8 cellular contexts compared by ENCODE assay signal in genomic region chr11:62336949-62337681, GRCh38. TPM values are rescaled to one million over a fixed set of nuclear protein-coding genes. Genes with fewer than 3 reads are reported as not detected.
DNase-seq lines count a peak whose midpoint lies in the region; ATAC-seq and TF ChIP-seq lines count a peak whose summit lies in the region.

TSS of gene ASRGL1 (plus strand) at chr11:62337448. CDS start at chr11:62337978, 530 bp downstream.

- peak within 1 kb of the TSS; percentile 51 to 60 for H3K9ac ChIP-seq in stomach smooth muscle (ENCODE audit: low read length in 2 of 2)

- H3K4me1 ChIP-seq in gastroesophageal sphincter (peaks cover 0 to 16% (median 3%) of the 10 kb centered on the region in 3 donors), neuron (ENCODE audit: insufficient read depth, low read length) (no peaks in the 10 kb centered on the region), stomach smooth muscle (ENCODE audit: control insufficient read depth, insufficient read depth, low read length) (peaks cover 8% of the 10 kb centered on the region)

- no peaks in the 10 kb centered on the region for H3K36me3 ChIP-seq in gastroesophageal sphincter
- H3K36me3 ChIP-seq in neuron (ENCODE audit: insufficient read depth, low read length) = no peaks in the 10 kb centered on the region
- no peaks in the 10 kb centered on the region for H3K36me3 ChIP-seq in stomach smooth muscle (ENCODE audit: control insufficient read depth in 2 of 2, insufficient read depth in 2 of 2, low read length in 2 of 2)

- no peaks in the 10 kb centered on the region for H3K9me3 ChIP-seq in gastroesophageal sphincter
- H3K9me3 ChIP-seq in neuron (ENCODE audit: low read length) = no peaks in the 10 kb centered on the region
- H3K9me3 ChIP-seq in stomach smooth muscle (ENCODE audit: control insufficient read depth in 2 of 2, low read length in 2 of 2) = no peaks in the 10 kb centered on the region

- ATAC-seq in GM18498 (IDR thresholded peaks at IDR 0.05; ENCODE audit: unreplicated experiment) (peak; percentile 52), gastroesophageal sphincter (peak; percentile 93), GM19452 (IDR thresholded peaks at IDR 0.05; ENCODE audit: unreplicated experiment) (no peak)

- H3K27ac ChIP-seq in gastroesophageal sphincter (peak within 1 kb of the TSS in 3 of 4 donors; percentile 50 to 67 (median 58)), stomach smooth muscle (ENCODE audit: low read length) (no peak within 1 kb of the TSS)

- TF ChIP-seq EP300 in gastroesophageal sphincter (IDR thresholded peaks at IDR 0.05) = no peak

- DNase-seq in LHCN-M2 (ENCODE audit: low read depth) = peak; percentile 51
- DNase-seq in SHP77 treated with DMSO at 0.1 percent for 48 hours (lab: John Stamatoyannopoulos, UW) = peak; percentile 70
- peak; percentile 32 to 64 (median 52) for DNase-seq in activated naive CD4-positive, alpha-beta T cell (lab: John Stamatoyannopoulos, UW)

- TF ChIP-seq POLR2A in gastroesophageal sphincter (IDR thresholded peaks at IDR 0.05) = no peak

- WGBS in gastroesophageal sphincter (ENCODE audit: low coverage in 1 of 2), 2 donors = 65% methylated on average over 13 of the region's 67 CpGs; no CpG with 5 or more reads in 1 of the 2 donors

- H3K27me3 ChIP-seq in gastroesophageal sphincter (peaks cover 17% of the 10 kb centered on the region), neuron (ENCODE audit: insufficient read depth, low read length) (peaks cover 15% of the 10 kb centered on the region), stomach smooth muscle (ENCODE audit: control insufficient read depth in 1 of 2, insufficient read depth in 2 of 2, low read length in 2 of 2) (no peaks in the 10 kb centered on the region)

- peak in 1 of 4 experiments; percentile 22 for TF ChIP-seq CTCF in gastroesophageal sphincter (IDR thresholded peaks at IDR 0.05)

- peak within 1 kb of the TSS; percentile 90 for H2AFZ ChIP-seq in neuron (ENCODE audit: low read depth, low read length)

- H3K4me3 ChIP-seq in gastroesophageal sphincter = peak within 1 kb of the TSS; percentile 46 to 78
- peak within 1 kb of the TSS; percentile 54 for H3K4me3 ChIP-seq in neuron (ENCODE audit: low read length)
- H3K4me3 ChIP-seq in stomach smooth muscle (ENCODE audit: low read length in 2 of 2) = peak within 1 kb of the TSS; percentile 64 to 82

RNA-seq across cellular contexts. Expression of gene ASRGL1, which starts in this region (rescaled TPM):
- total RNA-seq in LHCN-M2 (2014; rRNA removed) (0.32 TPM in 1 of 2 replicates, not detected in the other), gastroesophageal sphincter (10 to 100 TPM; 10.1 to 16.3 (median 13.5) TPM)
- 0.94 TPM for polyA plus RNA-seq in LHCN-M2 (2012)

Comparison
In these comparisons a context has a peak if more than half of its experiments do, and no peak if none do; other contexts are left out.
1. Peak in DNase-seq in LHCN-M2; RNA of the gene not detected or under 1 TPM.